Comparison of ENCODE assay signal across 8 cellular contexts in the genomic region with DNA sequence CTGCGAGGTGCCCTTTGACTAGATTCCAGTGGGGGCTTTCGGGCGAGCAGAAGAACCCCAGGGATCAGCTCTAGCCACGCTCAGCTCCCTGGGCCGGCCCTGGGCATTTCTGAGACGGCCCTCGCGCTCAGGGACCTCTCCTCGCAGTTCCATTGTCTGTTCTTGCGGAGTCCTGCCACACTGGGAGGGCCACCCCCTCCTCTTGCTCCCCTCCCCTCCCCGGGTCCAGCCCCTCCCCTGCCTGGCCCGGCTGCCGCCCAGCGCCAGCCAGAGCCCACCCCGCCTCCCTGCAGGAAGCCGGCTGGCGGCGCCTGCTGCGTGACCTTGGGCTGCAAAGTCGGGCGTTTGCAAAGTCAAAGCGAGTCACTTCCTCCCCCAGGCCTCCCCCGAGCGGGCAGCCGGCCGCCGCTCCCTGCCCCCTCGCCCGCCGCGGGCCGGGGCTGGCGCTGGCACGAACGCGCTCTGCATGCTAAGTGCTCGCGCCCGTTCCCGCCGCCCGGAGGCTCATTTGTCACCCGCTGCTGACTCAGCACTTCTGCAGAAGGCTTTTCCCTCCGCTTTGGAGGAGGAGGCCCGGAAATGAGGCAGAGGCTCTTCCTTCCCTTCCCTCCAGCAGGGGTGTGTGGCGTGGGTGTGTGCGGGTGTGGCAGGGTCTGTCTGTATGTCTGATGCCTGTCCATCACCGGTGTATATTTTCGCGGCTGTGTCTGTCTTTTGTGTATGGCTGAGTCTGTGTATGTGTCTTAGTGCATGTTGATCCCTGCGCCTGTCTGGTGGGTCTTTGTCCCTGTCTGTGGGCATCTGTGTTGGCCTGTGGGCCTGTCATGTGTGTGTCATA.
A peak's percentile ranks its signal among the peaks of the same experiment; 100 is the strongest.
DNase-seq lines count a peak whose midpoint lies in the region; ATAC-seq, FAIRE-seq and TF ChIP-seq lines count a peak whose summit lies in the region.

No MANE protein-coding gene starts in this region.

- peak overlapping the region; percentile 100 for H2BK5ac ChIP-seq in H1 (ENCODE audit: low read depth, low read length)

- H3K56ac ChIP-seq in H1 (replicated peaks; ENCODE audit: insufficient read length, low read depth, low read length) = peak overlapping the region; percentile 80

- H3K4ac ChIP-seq in H1 (replicated peaks; ENCODE audit: insufficient read length, low read depth, low read length) = peak overlapping the region; percentile 98

- FAIRE-seq in H1 (lab: Jason Lieb, UNC) = no peak

- peak overlapping the region; percentile 74 to 75 for H3K4me2 ChIP-seq in H1 (ENCODE audit: insufficient read depth in 1 of 2, low read depth in 2 of 2, low read length in 2 of 2)

- peak in 1 of 2 experiments; percentile 25; a peak in 2 of 3 replicates for TF ChIP-seq POLR2A in H1 (IDR thresholded peaks at IDR 0.05; ENCODE audit: control extremely low read depth in 1 of 2, low read depth in 2 of 2, low read length in 2 of 2)

- H3K36me3 ChIP-seq in H1 (ENCODE audit: control insufficient read depth in 2 of 4, insufficient read depth in 4 of 4, low read length in 3 of 4) = no peaks in the 10 kb centered on the region
- H3K36me3 ChIP-seq in mesodermal cell (ENCODE audit: control insufficient read depth, insufficient read depth, low read length) = no peaks in the 10 kb centered on the region

- peak; percentile 36 to 88 for TF ChIP-seq EP300 in H1 (IDR thresholded peaks at IDR 0.05; ENCODE audit: borderline replicate concordance in 1 of 2, low read depth in 2 of 2, low read length in 2 of 2)

- no peak; a peak in 1 of 4 replicates for TF ChIP-seq CTCF in H1 (IDR thresholded peaks at IDR 0.05; ENCODE audit: control extremely low read depth in 1 of 3, insufficient read depth in 1 of 3, low read depth in 1 of 3, low read length in 3 of 3)

- ATAC-seq in GM19372 (IDR thresholded peaks at IDR 0.05; ENCODE audit: low read depth, unreplicated experiment) = peak; percentile 42

- peak overlapping the region; percentile 99 for H2AK5ac ChIP-seq in H1 (ENCODE audit: low read depth, low read length)

- H4K91ac ChIP-seq in H1 (replicated peaks; ENCODE audit: insufficient read length, low read length) = peak overlapping the region; percentile 99

- TF ChIP-seq RAD21 in H1 (IDR thresholded peaks at IDR 0.05 in 1 of 2, conservative IDR thresholded peaks at IDR 0.05 in 1 of 2; ENCODE audit: low read depth in 2 of 2, low read length in 2 of 2) = peak in 1 of 2 experiments; percentile 24; a peak in 2 of 4 replicates

- H3K23me2 ChIP-seq in H1 (ENCODE audit: low read depth, low read length) = peaks cover 3% of the 10 kb centered on the region

- no peak overlapping the region for H3K23ac ChIP-seq in H1 (ENCODE audit: insufficient read length)

- H3K9ac ChIP-seq in H1 (replicated peaks in 1 of 4; ENCODE audit: extremely low read depth in 1 of 4, low read depth in 3 of 4, low read length in 3 of 4) = peak overlapping the region; percentile 65 to 79 (median 68)

- H3K27me3 ChIP-seq in H1 (replicated peaks in 1 of 4; ENCODE audit: control insufficient read depth in 3 of 4, extremely low read depth in 1 of 4, insufficient read depth in 3 of 4, low read length in 3 of 4) = no peaks in the 10 kb centered on the region

- H3K9me3 ChIP-seq in H1 (ENCODE audit: insufficient read depth in 2 of 2, low read depth in 1 of 2, low read length in 1 of 2) (no peaks in the 10 kb centered on the region), mesodermal cell (ENCODE audit: control insufficient read depth, low read length) (no peaks in the 10 kb centered on the region)

- H3K4me3 ChIP-seq in H1 (ENCODE audit: extremely low read depth in 1 of 4, insufficient read depth in 2 of 4, low read depth in 3 of 4, low read length in 4 of 4) = peak overlapping the region; percentile 11 to 48 (median 26); a peak in 5 of 8 replicates
- peak overlapping the region; percentile 20 for H3K4me3 ChIP-seq in mesodermal cell (ENCODE audit: extremely low read depth, insufficient read depth, low read length, poor library complexity, severe bottlenecking)

- no peaks in the 10 kb centered on the region for H3K79me1 ChIP-seq in H1 (ENCODE audit: low read depth, low read length)

- H4K20me1 ChIP-seq in H1 (replicated peaks in 1 of 2; ENCODE audit: control insufficient read depth in 1 of 2, insufficient read depth in 2 of 2, low read length in 2 of 2) = no peaks in the 10 kb centered on the region

- DNase-seq in Ammon's horn (ENCODE audit: low spot score) (peak; percentile 96), HUDEP-2 (lab: John Stamatoyannopoulos, UW; ENCODE audit: unreplicated experiment in 76 of 76) (peak in 75 of 76 experiments; percentile 15 to 93 (median 86)), NOMO-1 treated with dmso at 0.1 percent for 144 hours (lab: John Stamatoyannopoulos, UW; ENCODE audit: unreplicated experiment) (peak; percentile 96), H1 (ENCODE audit: low read depth in 1 of 2, low spot score in 2 of 2) (peak; percentile 91 to 94)
- DNase-seq in activated CD8-positive, alpha-beta memory T cell treated with anti-CD3 and anti-CD28 coated beads, Interleukin-2, amount 50 U/mL, for 1 hour (ENCODE audit: extremely low read depth) = peak; percentile 88
- peak; percentile 49 for DNase-seq in stimulated activated CD8-positive, alpha-beta memory T cell treated with anti-CD3 and anti-CD28 coated beads, Interleukin-15, amount 100 ng/mL, for 1 hour (ENCODE audit: low read depth)

- peak overlapping the region; percentile 0 for H3K14ac ChIP-seq in H1 (ENCODE audit: insufficient read length)

- peak overlapping the region; percentile 100 for H2BK12ac ChIP-seq in H1 (ENCODE audit: low read depth, low read length)

- H3K27ac ChIP-seq in H1 (ENCODE audit: low read depth, low read length) (peak overlapping the region; percentile 83), mesodermal cell (ENCODE audit: low read depth, low read length, severe bottlenecking) (peak overlapping the region; percentile 95)

- peak overlapping the region; percentile 99; the same call in 1 of the 2 replicates for H2BK15ac ChIP-seq in H1 (ENCODE audit: low read length)

- H2BK20ac ChIP-seq in H1 (ENCODE audit: low read length) = peak overlapping the region; percentile 99; the same call in 1 of the 2 replicates

- 3% methylated on average over 42 of the region's 51 CpGs; no CpG with 5 or more reads in 1 of the 2 experiments for WGBS in H1 (ENCODE audit: extremely low coverage in 1 of 2, insufficient coverage in 1 of 2, insufficient read length in 1 of 2, insufficient replicate concordance in 2 of 2, low coverage in 1 of 2, low lambda C conversion rate in 2 of 2, missing lambda C conversion rate in 1 of 2), 2 experiments
- 2 to 3% methylated on average over 25 to 44 of the region's 51 CpGs for WGBS in mesodermal cell (ENCODE audit: insufficient coverage in 2 of 2), 2 experiments

- no peak overlapping the region for H2AFZ ChIP-seq in H1 (ENCODE audit: low read length)

- H3K79me2 ChIP-seq in H1 (ENCODE audit: control insufficient read depth in 1 of 2, insufficient read depth in 2 of 2, low read length in 2 of 2) = no peaks in the 10 kb centered on the region

- H3K18ac ChIP-seq in H1 (ENCODE audit: extremely low read depth, low read length) = peak overlapping the region; percentile 96

- peak overlapping the region; percentile 95 for H2BK120ac ChIP-seq in H1 (replicated peaks; ENCODE audit: low read depth, low read length)

- POLR2A ChIA-PET in H1 (lab: Charles Lee; ENCODE audit: partially characterized antibody) = interaction anchor here (0.8 to 5.3 kb wide), 21 partner anchors 8 to 132 kb away, joined by 3 to 29 read pairs (median 4); partner anchors contain the start of gene IRF2BPL

- H4K5ac ChIP-seq in H1 (ENCODE audit: insufficient read length, low read depth, low read length) = peak overlapping the region; percentile 46

- H3K4me1 ChIP-seq in H1 (replicated peaks in 1 of 4; ENCODE audit: control insufficient read depth in 3 of 4, insufficient read depth in 4 of 4, low read length in 3 of 4) (peaks cover 35 to 48% (median 41%) of the 10 kb centered on the region in 4 experiments), mesodermal cell (ENCODE audit: control insufficient read depth, insufficient read depth, low read length, poor library complexity, severe bottlenecking) (peaks cover 64% of the 10 kb centered on the region)

- H4K8ac ChIP-seq in H1 (ENCODE audit: extremely low read depth, insufficient read depth, low read length) = peak overlapping the region; percentile 93

- CTCF ChIA-PET in H1 (lab: Charles Lee; ENCODE audit: partially characterized antibody) = interaction anchor here (0.9 to 10.4 kb wide), 19 partner anchors 12 to 111 kb away, joined by 3 to 151 read pairs (median 6); no protein-coding TSS in a partner anchor

TF ChIP-seq in H1, 55 proteins besides CTCF, POLR2A, EP300 and RAD21 (continues in another document):
- TF ChIP-seq RFX5 (IDR thresholded peaks at IDR 0.05; ENCODE audit: borderline replicate concordance, low read depth, low read length) = no peak
- no peak for TF ChIP-seq KDM4A (IDR thresholded peaks at IDR 0.05; ENCODE audit: low read depth, low read length, severe bottlenecking)
- no peak for TF ChIP-seq SP2 (IDR thresholded peaks at IDR 0.05; ENCODE audit: low read length)
- TF ChIP-seq FOSL1 (IDR thresholded peaks at IDR 0.05; ENCODE audit: insufficient read depth, low read depth, low read length) = 0 out of 2 replicates have a peak, but pooled peaks have one; percentile 23
- no peak for TF ChIP-seq CBX8 (IDR thresholded peaks at IDR 0.05; ENCODE audit: borderline replicate concordance, low read depth, low read length)
- TF ChIP-seq TAF7 (optimal IDR thresholded peaks at IDR 0.05; ENCODE audit: borderline replicate concordance, low read depth, low read length) = peak; percentile 48
- TF ChIP-seq TAF1 (IDR thresholded peaks at IDR 0.05; ENCODE audit: low read depth, low read length) = peak; percentile 55
- no peak for TF ChIP-seq SIRT6 (IDR thresholded peaks at IDR 0.05; ENCODE audit: low read length)
- TF ChIP-seq CREB1 (IDR thresholded peaks at IDR 0.05) = peak; percentile 23
- no peak for TF ChIP-seq SUZ12 (IDR thresholded peaks at IDR 0.05; ENCODE audit: low read length)
- no peak for TF ChIP-seq ZNF274 (IDR thresholded peaks at IDR 0.05; ENCODE audit: borderline replicate concordance, extremely low read depth, low read length)
- TF ChIP-seq CEBPB (IDR thresholded peaks at IDR 0.05; ENCODE audit: low read depth, low read length) = no peak
- TF ChIP-seq NRF1 (IDR thresholded peaks at IDR 0.05; ENCODE audit: low read depth, low read length) = no peak
- TF ChIP-seq JUN (IDR thresholded peaks at IDR 0.05; ENCODE audit: low read depth, low read length) = no peak
- TF ChIP-seq, protein P1, sequence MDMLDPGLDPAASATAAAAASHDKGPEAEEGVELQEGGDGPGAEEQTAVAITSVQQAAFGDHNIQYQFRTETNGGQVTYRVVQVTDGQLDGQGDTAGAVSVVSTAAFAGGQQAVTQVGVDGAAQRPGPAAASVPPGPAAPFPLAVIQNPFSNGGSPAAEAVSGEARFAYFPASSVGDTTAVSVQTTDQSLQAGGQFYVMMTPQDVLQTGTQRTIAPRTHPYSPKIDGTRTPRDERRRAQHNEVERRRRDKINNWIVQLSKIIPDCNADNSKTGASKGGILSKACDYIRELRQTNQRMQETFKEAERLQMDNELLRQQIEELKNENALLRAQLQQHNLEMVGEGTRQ (IDR thresholded peaks at IDR 0.05; ENCODE audit: low read length) = no peak
- no peak for TF ChIP-seq HDAC6 (IDR thresholded peaks at IDR 0.05; ENCODE audit: low read depth, low read length)

Comparison
In these comparisons a context has a peak if more than half of its experiments do, and no peak if none do; other contexts are left out.
1. Peak in every context shown above with its lines: DNase-seq, ATAC-seq, H3K4me3 ChIP-seq and H3K27ac ChIP-seq.